Comparison of ENCODE assay signal across 17 cellular contexts in the genomic region with DNA sequence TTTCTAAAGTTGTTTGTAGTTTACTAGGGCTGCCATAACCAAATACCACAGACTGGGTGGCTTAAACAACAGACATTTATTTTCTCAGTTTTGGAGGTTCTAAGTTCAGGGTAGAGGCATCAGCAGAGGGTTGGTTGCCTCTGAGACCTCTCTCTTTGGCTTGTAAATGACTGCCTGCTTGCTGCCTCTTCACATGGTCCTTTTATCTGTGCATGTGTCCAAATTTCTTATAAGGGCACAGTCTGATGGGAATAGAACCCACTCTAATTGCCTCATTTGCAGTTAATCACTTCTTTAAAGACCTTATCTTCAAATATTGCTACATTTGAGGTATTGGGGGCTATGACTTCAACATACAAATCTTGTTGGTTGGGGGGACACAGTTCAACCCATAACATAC. TPM values are rescaled to one million over a fixed set of nuclear protein-coding genes. Genes with fewer than 3 reads are reported as not detected.
DNase-seq lines count a peak whose midpoint lies in the region; ATAC-seq and TF ChIP-seq lines count a peak whose summit lies in the region.
"Had no signal": no experiment of that assay in that cellular context is flagged by ENCODE, and none has a peak within 500 bp of the region (broad histone marks: within the 10 kb centered on the region; RNA-seq: fewer than 3 reads in every experiment).

No MANE protein-coding gene starts in this region.

- H3K9me3 ChIP-seq in cardiac muscle cell (ENCODE audit: low read depth) (no peaks in the 10 kb centered on the region), right cardiac atrium (ENCODE audit: control insufficient read depth, low read length) (no peaks in the 10 kb centered on the region), IMR-90 (ENCODE audit: control insufficient read depth, insufficient read depth, low read length) (0 out of 2 replicates have a peak, but pooled peaks cover 2% of the 10 kb centered on the region), sigmoid colon (no peaks in the 10 kb centered on the region)

- peaks cover 48 to 76% of the 10 kb centered on the region in 2 donors for H3K4me1 Mint-ChIP-seq in effector memory CD8-positive, alpha-beta T cell (ENCODE audit: low read depth in 2 of 2)

- H4K8ac ChIP-seq in IMR-90 (ENCODE audit: low read depth in 2 of 2, low read length in 2 of 2), result no peak overlapping the region

- H3K4me1 ChIP-seq in cardiac muscle cell (ENCODE audit: low read depth) (peaks cover 7% of the 10 kb centered on the region), right cardiac atrium (ENCODE audit: control insufficient read depth, insufficient read depth, low read length) (peaks cover 18% of the 10 kb centered on the region), IMR-90 (ENCODE audit: control insufficient read depth, insufficient read depth, low read length) (peaks cover 9% of the 10 kb centered on the region), sigmoid colon (peaks cover 0 to 47% (median 30%) of the 10 kb centered on the region in 4 donors)

- TF ChIP-seq POLR2A in IMR-90 (IDR thresholded peaks at IDR 0.05; ENCODE audit: low read depth, low read length) (no peak), sigmoid colon (IDR thresholded peaks at IDR 0.05) (no peak)

- H4K91ac ChIP-seq in IMR-90 (ENCODE audit: insufficient read depth, low read depth, low read length), result no peak overlapping the region

- CTCF ChIA-PET in IMR-90 (lab: Yijun Ruan, JAX), result no interaction called here

- H2AK9ac ChIP-seq in IMR-90 (replicated peaks; ENCODE audit: low read depth, low read length, poor library complexity), result no peak overlapping the region

- no peak overlapping the region for H3K4me2 ChIP-seq in IMR-90 (ENCODE audit: low read depth, low read length)

- peaks cover 19 to 71% of the 10 kb centered on the region in 2 experiments for H3K79me1 ChIP-seq in IMR-90 (ENCODE audit: low read depth in 1 of 2, low read length in 2 of 2)

- H2BK120ac ChIP-seq in IMR-90 (ENCODE audit: low read depth, low read length), result no peak overlapping the region

- no peak overlapping the region for H3K4ac ChIP-seq in IMR-90 (ENCODE audit: low read depth, low read length)

- no TSS peak for BruUV-seq in IMR-90 (replicated peaks; lab: Mats Ljungman, UMichigan)

- no peaks in the 10 kb centered on the region for H3K9me3 Mint-ChIP-seq in effector memory CD8-positive, alpha-beta T cell

- H3K23ac ChIP-seq in IMR-90 (ENCODE audit: low read depth, low read length), result peak overlapping the region; percentile 37; the same call in 1 of the 2 replicates

- H2BK5ac ChIP-seq in IMR-90 (ENCODE audit: low read depth, low read length, poor library complexity, severe bottlenecking), result no peak overlapping the region

- H3K9ac ChIP-seq in IMR-90 (ENCODE audit: low read depth, low read length), result no peak overlapping the region

- TF ChIP-seq CTCF in cardiac muscle cell (IDR thresholded peaks at IDR 0.05; ENCODE audit: low read depth, low read length) (no peak), IMR-90 (conservative IDR thresholded peaks at IDR 0.05; ENCODE audit: low read depth, low read length) (no peak), sigmoid colon (IDR thresholded peaks at IDR 0.05) (no peak), coronary artery (IDR thresholded peaks at IDR 0.05) (no peak)

- peaks cover 18% of the 10 kb centered on the region for H3K9me1 ChIP-seq in IMR-90 (ENCODE audit: insufficient read depth, low read length)

- ATAC-seq in right cardiac atrium (no peak), IMR-90 (ENCODE audit: low read depth) (no peak)
- peak; percentile 40 for ATAC-seq in effector memory CD8-positive, alpha-beta T cell (replicated peaks)
- ATAC-seq in activated CD4-positive, CD25-positive, alpha-beta regulatory T cell treated with anti-CD3 and anti-CD28 coated beads, Interleukin-2, amount 50 U/mL, for 24 hours, result no peak

- no peak for TF ChIP-seq EP300 in sigmoid colon (IDR thresholded peaks at IDR 0.05)

- H3K36me3 Mint-ChIP-seq in effector memory CD8-positive, alpha-beta T cell (ENCODE audit: insufficient read depth), result peaks cover 65% of the 10 kb centered on the region

- H3K27ac ChIP-seq in cardiac muscle cell (peak overlapping the region; percentile 4), right cardiac atrium (ENCODE audit: low read length) (no peak overlapping the region), IMR-90 (ENCODE audit: insufficient read depth, low read length) (no peak overlapping the region), sigmoid colon (peak overlapping the region in 3 of 4 donors; percentile 26 to 81 (median 34)), coronary artery (no peak overlapping the region)

- POLR2A ChIA-PET in IMR-90 (lab: Charles Lee; ENCODE audit: unreplicated experiment), result no interaction called here

- H3K18ac ChIP-seq in IMR-90 (ENCODE audit: low read depth, low read length), result no peak overlapping the region

- peak overlapping the region; percentile 30; the same call in 1 of the 2 replicates for H3K14ac ChIP-seq in IMR-90 (replicated peaks; ENCODE audit: low read depth, low read length)

- H2BK15ac ChIP-seq in IMR-90 (ENCODE audit: low read depth, low read length), result no peak overlapping the region

- no peaks in the 10 kb centered on the region for H3K27me3 ChIP-seq in cardiac muscle cell
- H3K27me3 ChIP-seq in right cardiac atrium (ENCODE audit: control insufficient read depth, insufficient read depth), result no peaks in the 10 kb centered on the region
- no peaks in the 10 kb centered on the region for H3K27me3 ChIP-seq in IMR-90 (ENCODE audit: control insufficient read depth, insufficient read depth, low read length)
- H3K27me3 ChIP-seq in sigmoid colon, result no peaks in the 10 kb centered on the region

- H4K5ac ChIP-seq in IMR-90 (ENCODE audit: low read depth, low read length), result no peak overlapping the region

- H3K56ac ChIP-seq in IMR-90 (ENCODE audit: extremely low read depth, insufficient read depth, low read length), result no peak overlapping the region

- H2BK20ac ChIP-seq in IMR-90 (ENCODE audit: low read depth, low read length), result no peak overlapping the region

- H4K20me1 ChIP-seq in IMR-90 (ENCODE audit: insufficient read depth, low read length), result peaks cover 63% of the 10 kb centered on the region

- H3K27ac Mint-ChIP-seq in effector memory CD8-positive, alpha-beta T cell, result peak overlapping the region; percentile 72 to 86

- H2AFZ ChIP-seq in IMR-90 (replicated peaks; ENCODE audit: low read length, poor library complexity), result no peak overlapping the region

- H2AK5ac ChIP-seq in IMR-90 (ENCODE audit: low read depth, low read length), result no peak overlapping the region

- H3K4me3 ChIP-seq in cardiac muscle cell, result no peak overlapping the region
- H3K4me3 ChIP-seq in right cardiac atrium (ENCODE audit: low read length), result no peak overlapping the region
- H3K4me3 ChIP-seq in IMR-90 (ENCODE audit: insufficient read depth, low read depth, low read length), result no peak overlapping the region
- H3K4me3 ChIP-seq in sigmoid colon, result no peak overlapping the region
- H3K4me3 ChIP-seq in coronary artery, result no peak overlapping the region

- peak overlapping the region in 1 of 2 donors; percentile 58 for H3K4me3 Mint-ChIP-seq in effector memory CD8-positive, alpha-beta T cell

- peaks cover 12% of the 10 kb centered on the region for H3K36me3 ChIP-seq in cardiac muscle cell
- peaks cover 5% of the 10 kb centered on the region; the same call in 1 of the 2 replicates for H3K36me3 ChIP-seq in IMR-90 (ENCODE audit: control insufficient read depth, insufficient read depth, low read length)
- H3K36me3 ChIP-seq in sigmoid colon, result peaks cover 0 to 18% (median 6%) of the 10 kb centered on the region in 4 donors

- dilution Hi-C loops in IMR-90 (cut with HindIII; ENCODE audit: low sequenced_read_pairs, unreplicated experiment), result no loop called here

- no peak for TF ChIP-seq RAD21 in IMR-90 (IDR thresholded peaks at IDR 0.05; ENCODE audit: low read length)

- DNase-seq in cardiac muscle cell (ENCODE audit: low read depth in 1 of 2, low spot score in 1 of 2) (no peak), right cardiac atrium (no peak), IMR-90 (no peak), sigmoid colon (no peak), coronary artery (ENCODE audit: low spot score) (no peak), T-helper 9 cell (no peak)
- DNase-seq in effector memory CD8-positive, alpha-beta T cell, result no peak
- DNase-seq: activated CD4-positive, alpha-beta T cell treated with anti-CD3 and anti-CD28 coated beads, Interleukin-2, amount 50 U/mL, for 48 hours; amygdala; cerebellar nuclear complex; effector memory CD4-positive, alpha-beta T cell; H7; Karpas-422; NCI-H1436 treated with DMSO at 0.1 percent for 48 hours; small intestine; stimulated activated CD4-positive, alpha-beta T cell treated with anti-CD3 and anti-CD28 coated beads, Interleukin-4, amount 100 ng/mL, for 4 hours had no signal

- no peaks in the 10 kb centered on the region for H3K27me3 Mint-ChIP-seq in effector memory CD8-positive, alpha-beta T cell

- in situ Hi-C loops in IMR-90 (cut with MboI; ENCODE audit: low sequenced_read_pairs), result loop anchor here (25.0 kb wide), 2 partner anchors 948 to 1248 kb away; no protein-coding TSS in a partner anchor

- intact Hi-C loops in right cardiac atrium (cut with DNase I), result loop anchor here in 1 of 4 donors (10.0 kb wide), 1 partner anchor 306 kb away; a partner anchor contains a TSS
- intact Hi-C loops in IMR-90 (cut with micrococcal nuclease), result no loop called here
- intact Hi-C loops in sigmoid colon (cut with DNase I), result no loop called here

TF ChIP-seq in IMR-90, 13 proteins besides CTCF, POLR2A, EP300 and RAD21 (continues in another document):
- TF ChIP-seq MAFK (IDR thresholded peaks at IDR 0.05; ENCODE audit: low read depth, low read length), result no peak
- TF ChIP-seq, protein P1, sequence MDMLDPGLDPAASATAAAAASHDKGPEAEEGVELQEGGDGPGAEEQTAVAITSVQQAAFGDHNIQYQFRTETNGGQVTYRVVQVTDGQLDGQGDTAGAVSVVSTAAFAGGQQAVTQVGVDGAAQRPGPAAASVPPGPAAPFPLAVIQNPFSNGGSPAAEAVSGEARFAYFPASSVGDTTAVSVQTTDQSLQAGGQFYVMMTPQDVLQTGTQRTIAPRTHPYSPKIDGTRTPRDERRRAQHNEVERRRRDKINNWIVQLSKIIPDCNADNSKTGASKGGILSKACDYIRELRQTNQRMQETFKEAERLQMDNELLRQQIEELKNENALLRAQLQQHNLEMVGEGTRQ (IDR thresholded peaks at IDR 0.05; ENCODE audit: low read depth, low read length), result no peak
- no peak for TF ChIP-seq CEBPB (IDR thresholded peaks at IDR 0.05; ENCODE audit: low read depth, low read length)
- no peak for TF ChIP-seq NFE2L2 (IDR thresholded peaks at IDR 0.05; ENCODE audit: low read depth, low read length)
- TF ChIP-seq FOS (IDR thresholded peaks at IDR 0.05; ENCODE audit: low read depth, low read length), result no peak
- no peak for TF ChIP-seq RFX5 (IDR thresholded peaks at IDR 0.05; ENCODE audit: low read depth, low read length)

RNA-seq across cellular contexts. Expression of a gene that starts 36.8 kb away (rescaled TPM):
- total RNA-seq in cardiac muscle cell (42.9 and 85.9 TPM in 2 replicates), right cardiac atrium (10 to 100 TPM; 54.3 to 70.8 (median 58.8) TPM), IMR-90 (2012; rRNA removed) (29.2 and 63.9 TPM in 2 replicates), sigmoid colon (10 to 100 TPM; 52.3 to 69.2 (median 59.7) TPM)
- polyA plus RNA-seq in cardiac muscle cell (65.3 and 79.4 TPM in 2 replicates), right cardiac atrium (44.7 TPM), IMR-90 (2012; rRNA removed) (18.7 and 24.3 TPM in 2 replicates), sigmoid colon (10 to 100 TPM; 32.4 to 51.6 (median 45.3) TPM)
- polyA plus RNA-seq in IMR-90 (2012; cell fraction: cytosol; rRNA removed), result 1.5 and 3.1 TPM in 2 replicates
- 1.7 and 29.8 TPM in 2 replicates for polyA plus RNA-seq in IMR-90 (2012; cell fraction: nucleus; rRNA removed; ENCODE audit: low replicate concordance)

Comparison
In these comparisons a context has a peak if more than half of its experiments do, and no peak if none do; other contexts are left out.
1. H3K27ac ChIP-seq: peak in cardiac muscle cell (single experiment) and sigmoid colon (3 of 4); none in right cardiac atrium (single experiment), IMR-90 (single experiment) and coronary artery (0 of 2).